ENCODE assay signal across 1 cellular context in the genomic region with DNA sequence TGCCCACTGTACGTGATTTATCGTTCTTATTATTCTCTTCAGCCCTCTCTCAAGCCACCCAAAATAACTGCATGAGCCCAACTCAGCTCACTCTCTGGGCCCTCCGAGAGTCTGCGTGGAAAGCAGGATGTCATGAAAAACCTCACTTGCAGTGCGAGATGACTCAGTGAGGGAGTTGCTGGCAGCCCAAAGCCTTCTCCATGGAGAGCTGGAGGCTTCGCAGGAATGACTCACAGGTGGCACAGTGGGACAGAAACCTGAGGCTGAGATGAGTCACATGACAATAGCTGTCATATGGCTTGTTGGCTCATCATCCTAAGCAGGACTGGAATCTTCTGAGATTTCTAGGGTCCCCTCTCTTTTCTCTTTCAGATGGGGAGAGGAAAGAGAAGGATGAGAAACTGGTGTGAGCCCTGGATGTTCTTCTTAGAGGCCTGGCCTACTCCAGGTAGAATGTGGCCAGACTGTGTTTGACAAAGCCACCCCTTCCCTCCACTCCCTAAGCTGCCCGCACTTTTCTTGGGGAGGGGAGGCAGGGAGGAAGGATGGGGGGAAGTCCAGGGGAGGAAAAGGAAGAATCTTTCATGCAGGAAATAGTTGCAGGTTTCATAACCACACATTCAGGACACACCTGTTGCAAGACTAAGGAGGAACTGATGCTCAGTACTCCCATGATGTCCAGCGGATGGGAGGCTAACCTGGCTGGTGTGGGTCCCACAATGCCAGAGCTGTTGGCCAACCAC.
TF ChIP-seq lines count a peak whose summit lies in the region.

No MANE protein-coding gene starts in this region.

TF ChIP-seq in HepG2, 621 proteins besides CTCF, POLR2A, EP300 and RAD21 (continued from another document):
- TF ChIP-seq, protein P1, sequence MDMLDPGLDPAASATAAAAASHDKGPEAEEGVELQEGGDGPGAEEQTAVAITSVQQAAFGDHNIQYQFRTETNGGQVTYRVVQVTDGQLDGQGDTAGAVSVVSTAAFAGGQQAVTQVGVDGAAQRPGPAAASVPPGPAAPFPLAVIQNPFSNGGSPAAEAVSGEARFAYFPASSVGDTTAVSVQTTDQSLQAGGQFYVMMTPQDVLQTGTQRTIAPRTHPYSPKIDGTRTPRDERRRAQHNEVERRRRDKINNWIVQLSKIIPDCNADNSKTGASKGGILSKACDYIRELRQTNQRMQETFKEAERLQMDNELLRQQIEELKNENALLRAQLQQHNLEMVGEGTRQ (IDR thresholded peaks at IDR 0.05; ENCODE audit: low read depth, low read length) = peak; percentile 48; the same call in 1 of the 2 replicates
- TF ChIP-seq, protein P1 (CRISPR knock-in tag; IDR thresholded peaks at IDR 0.05; ENCODE audit: borderline replicate concordance) = no peak
- TF ChIP-seq KDM5B (CRISPR knock-in tag; IDR thresholded peaks at IDR 0.05; ENCODE audit: borderline replicate concordance) (no peak), ZNF367 (CRISPR knock-in tag; IDR thresholded peaks at IDR 0.05; ENCODE audit: borderline replicate concordance) (no peak)
